10 cellular contexts compared by ENCODE assay signal in genomic region chr18:57436193-57436964, GRCh38. TPM values are rescaled to one million over a fixed set of nuclear protein-coding genes. Genes with fewer than 3 reads are reported as not detected.
DNase-seq lines count a peak whose midpoint lies in the region; TF ChIP-seq lines count a peak whose summit lies in the region.
"Had no signal": no experiment of that assay in that cellular context is flagged by ENCODE, and none has a peak within 500 bp of the region (broad histone marks: within the 10 kb centered on the region; RNA-seq: fewer than 3 reads in every experiment).

No MANE protein-coding gene starts in this region.

- H3K79me2 ChIP-seq in neural cell (replicated peaks; ENCODE audit: insufficient read depth, low read length): peaks cover 1% of the 10 kb centered on the region
- no peaks in the 10 kb centered on the region for H3K79me2 ChIP-seq in osteoblast (ENCODE audit: insufficient read depth, low read length)

- H3K9me3 ChIP-seq in neural cell (ENCODE audit: low read length): no peaks in the 10 kb centered on the region
- no peaks in the 10 kb centered on the region for H3K9me3 ChIP-seq in osteoblast (ENCODE audit: low read depth, low read length)
- H3K9me3 ChIP-seq: ovary had no signal

- H3K9me2 ChIP-seq in neural cell (ENCODE audit: insufficient read depth, low read length): no peaks in the 10 kb centered on the region

- H3K36me3 ChIP-seq in neural cell (ENCODE audit: insufficient read depth, low read length): no peaks in the 10 kb centered on the region
- no peaks in the 10 kb centered on the region for H3K36me3 ChIP-seq in osteoblast (ENCODE audit: insufficient read depth, low read length)
- H3K36me3 ChIP-seq: ovary had no signal

- peaks cover 5% of the 10 kb centered on the region for H3K4me1 ChIP-seq in osteoblast (ENCODE audit: insufficient read depth, low read length)

- no peak for TF ChIP-seq RAD21 in neural cell (conservative IDR thresholded peaks at IDR 0.05)

- DNase-seq in NCI-H1417 (lab: John Stamatoyannopoulos, UW) (peak in 2 of 3 experiments; percentile 77), NCI-H1417 treated with DMSO at 0.1 percent for 48 hours (lab: John Stamatoyannopoulos, UW) (no peak), caudate nucleus (lab: John Stamatoyannopoulos, UW) (no peak), osteoblast (ENCODE audit: insufficient read length, low spot score, missing footprints) (no peak), SKM-1 treated with dmso at 0.1 percent for 144 hours (lab: John Stamatoyannopoulos, UW; ENCODE audit: unreplicated experiment) (no peak), mucosa of gallbladder (ENCODE audit: low spot score) (no peak)
- no peak for DNase-seq in Jurkat, Clone E6-1 (ENCODE audit: low read depth, low spot score)
- DNase-seq: NCI-H524 treated with DMSO at 0.1 percent for 48 hours had no signal

- H3K27me3 ChIP-seq in neural cell (ENCODE audit: insufficient read depth, low read depth, low read length) (peaks cover 76% of the 10 kb centered on the region), osteoblast (ENCODE audit: insufficient read depth, low read length) (peaks cover 94% of the 10 kb centered on the region)

- H3K27ac ChIP-seq in caudate nucleus (ENCODE audit: low read depth, low read length): peak overlapping the region; percentile 52
- peak overlapping the region; percentile 86 for H3K27ac ChIP-seq in neural cell (ENCODE audit: low read length)
- H3K27ac ChIP-seq in osteoblast (ENCODE audit: low read depth, low read length): no peak overlapping the region
- H3K27ac ChIP-seq: ovary had no signal

- H2AFZ ChIP-seq in neural cell (ENCODE audit: low read depth, low read length) (no peak overlapping the region), osteoblast (ENCODE audit: low read length) (no peak overlapping the region)

- H3K9ac ChIP-seq in neural cell (ENCODE audit: low read length): peak overlapping the region; percentile 95

- H3K4me3 ChIP-seq in Jurkat, Clone E6-1 (ENCODE audit: low read length): peak overlapping the region; percentile 39
- H3K4me3 ChIP-seq in neural cell (ENCODE audit: low read length): peak overlapping the region; percentile 81
- H3K4me3 ChIP-seq in osteoblast (ENCODE audit: insufficient read depth, low read length): no peak overlapping the region

- TF ChIP-seq CTCF in neural cell (IDR thresholded peaks at IDR 0.05; ENCODE audit: poor library complexity, severe bottlenecking) (no peak), osteoblast (IDR thresholded peaks at IDR 0.05; ENCODE audit: extremely low read depth, low read depth, low read length) (no peak)

- H4K20me1 ChIP-seq in neural cell (ENCODE audit: insufficient read depth) (peaks cover 10% of the 10 kb centered on the region), osteoblast (ENCODE audit: insufficient read depth, low read length) (no peaks in the 10 kb centered on the region)

- peaks cover 4% of the 10 kb centered on the region for H3F3A ChIP-seq in neural cell (ENCODE audit: insufficient read depth, low read length, poor library complexity, severe bottlenecking)

- H3K4me2 ChIP-seq in neural cell (ENCODE audit: low read length): peak overlapping the region; percentile 92
- H3K4me2 ChIP-seq in osteoblast (ENCODE audit: insufficient read depth, low read length): no peak overlapping the region

- no peak for TF ChIP-seq EP300 in neural cell (conservative IDR thresholded peaks at IDR 0.05; ENCODE audit: poor library complexity, severe bottlenecking)

TF ChIP-seq in neural cell, 6 proteins besides CTCF, POLR2A, EP300 and RAD21:
- TF ChIP-seq POLR2AphosphoS5 (IDR thresholded peaks at IDR 0.05) (peak; percentile 0), TAF1 (IDR thresholded peaks at IDR 0.05; ENCODE audit: low read depth) (no peak)
TF ChIP-seq in neural cell: peak in this region for 1.

RNA-seq across cellular contexts. Expression of gene ONECUT2, which starts 1.2 kb away (rescaled TPM):
- polyA plus RNA-seq in Jurkat, Clone E6-1 (2012; ENCODE audit: insufficient read depth, insufficient read length): 3.9 TPM
- polyA plus RNA-seq in neural cell: 3.9 and 4.3 TPM in 2 replicates
- 20.2 and 27.1 TPM in 2 replicates for polyA minus RNA-seq in neural cell
- total RNA-seq in osteoblast (under 0.01 TPM in 1 of 2 replicates, not detected in the other), mucosa of gallbladder (173 TPM)

Comparison
In these comparisons a context has a peak if more than half of its experiments do, and no peak if none do; other contexts are left out.
1. DNase-seq: peak in NCI-H1417 (2 of 3); none in NCI-H1417 treated with DMSO at 0.1 percent for 48 hours (single experiment), Jurkat, Clone E6-1 (single experiment), caudate nucleus (0 of 61), osteoblast (single experiment), SKM-1 treated with dmso at 0.1 percent for 144 hours (single experiment) and mucosa of gallbladder (single experiment).
2. RNA of gene ONECUT2, which starts 1.2 kb away (total RNA-seq): 173 TPM in mucosa of gallbladder (single experiment); under 0.01 TPM in osteoblast; every median in the first group is over 100 times any median in the second.